In genomic region chr12:45801625-45802024, GRCh38 we compare ENCODE assay signal across 37 cellular contexts.
"Had no signal": no experiment of that assay in that cellular context is flagged by ENCODE, and none has a peak within 500 bp of the region (broad histone marks: within the 10 kb centered on the region; RNA-seq: fewer than 3 reads in every experiment).

No MANE protein-coding gene starts in this region.

- H3K9me3 Mint-ChIP-seq: activated naive CD4-positive, alpha-beta T cell treated with anti-CD3 and anti-CD28 coated beads for 36 hours; activated naive CD4-positive, alpha-beta T cell treated with anti-CD3 and anti-CD28 coated beads, Interleukin-2, amount 10 ng/mL, durations not matched to agents 7 days and 5 days; activated naive CD4-positive, alpha-beta T cell treated with anti-CD3 and anti-CD28 coated beads, Interleukin-2, amount 50 U/mL, for 72 hours; activated naive CD8-positive, alpha-beta T cell treated with anti-CD3 and anti-CD28 coated beads for 36 hours; activated naive CD8-positive, alpha-beta T cell treated with anti-CD3 and anti-CD28 coated beads, Interleukin-2, amount 50 U/mL, for 24 hours; activated T-cell treated with anti-CD3 and anti-CD28 coated beads, Interleukin-2, amount 50 U/mL, for 24 hours; activated T-cell treated with anti-CD3 and anti-CD28 coated beads, Interleukin-2, amount 50 U/mL, for 4 hours; activated T-cell treated with anti-CD3 and anti-CD28 coated beads, Interleukin-2, amount 50 U/mL, for 72 hours; activated T-helper 1 cell treated with anti-CD3 and anti-CD28 coated beads, Interleukin-12 subunit alpha, Interleukin-12 subunit beta, Interleukin-2, Interleukin-4 antibody, amounts not matched to agents 30 ng/mL and 10 ng/mL and 1 ng/mL, durations not matched to agents 14 hours and 24 hours and 36 hours; activated T-helper 2 cell treated with anti-CD3 and anti-CD28 coated beads, Interferon-gamma antibody, Interleukin-2, Interleukin-4, amounts not matched to agents 10 μg/mL and 5 μg/mL and 100 μg/mL, durations not matched to agents 14 hours and 24 hours and 36 hours; central memory CD8-positive, alpha-beta T cell had no signal

- H3K4me3 Mint-ChIP-seq: activated naive CD4-positive, alpha-beta T cell treated with anti-CD3 and anti-CD28 coated beads for 36 hours; activated naive CD4-positive, alpha-beta T cell treated with anti-CD3 and anti-CD28 coated beads, Interleukin-2, amount 10 ng/mL, durations not matched to agents 7 days and 5 days; activated naive CD8-positive, alpha-beta T cell; activated naive CD8-positive, alpha-beta T cell treated with anti-CD3 and anti-CD28 coated beads for 36 hours; activated naive CD8-positive, alpha-beta T cell treated with anti-CD3 and anti-CD28 coated beads, Interleukin-2, amount 10 ng/mL, durations not matched to agents 7 days and 5 days; activated naive CD8-positive, alpha-beta T cell treated with anti-CD3 and anti-CD28 coated beads, Interleukin-2, amount 50 U/mL, for 24 hours; activated T-cell treated with anti-CD3 and anti-CD28 coated beads, Interleukin-2, amount 50 U/mL, for 24 hours; activated T-cell treated with anti-CD3 and anti-CD28 coated beads, Interleukin-2, amount 50 U/mL, for 4 hours; activated T-cell treated with anti-CD3 and anti-CD28 coated beads, Interleukin-2, amount 50 U/mL, for 72 hours; activated T-helper 1 cell treated with anti-CD3 and anti-CD28 coated beads, Interleukin-12 subunit alpha, Interleukin-12 subunit beta, Interleukin-2, Interleukin-4 antibody, amounts not matched to agents 30 ng/mL and 10 ng/mL and 1 ng/mL, durations not matched to agents 14 hours and 24 hours and 36 hours; activated T-helper 17 cell treated with anti-CD3 and anti-CD28 coated beads, Interleukin-2, amount 50 U/mL, for 72 hours; brain; central memory CD8-positive, alpha-beta T cell had no signal

- DNase-seq: activated effector memory CD4-positive, alpha-beta T cell treated with anti-CD3 and anti-CD28 coated beads, Interleukin-2, amount 50 U/mL, for 16 hours; activated effector memory CD4-positive, alpha-beta T cell treated with Interleukin-2 at 50 U/mL for 16 hours; activated gamma-delta T cell; activated gamma-delta T cell treated with Interleukin-2 at 50 U/mL for 16 hours; activated naive CD4-positive, alpha-beta T cell treated with anti-CD3 and anti-CD28 coated beads for 36 hours; activated naive CD4-positive, alpha-beta T cell treated with anti-CD3 and anti-CD28 coated beads, Interleukin-2, amount 10 ng/mL, durations not matched to agents 7 days and 5 days; activated naive CD4-positive, alpha-beta T cell treated with anti-CD3 and anti-CD28 coated beads, Interleukin-2, amount 50 U/mL, for 16 hours; activated naive CD4-positive, alpha-beta T cell treated with Interleukin-2 at 50 U/mL for 16 hours; activated naive CD8-positive, alpha-beta T cell treated with anti-CD3 and anti-CD28 coated beads for 36 hours; activated naive CD8-positive, alpha-beta T cell treated with anti-CD3 and anti-CD28 coated beads, Interleukin-2, amount 10 ng/mL, durations not matched to agents 7 days and 5 days; activated naive CD8-positive, alpha-beta T cell treated with anti-CD3 and anti-CD28 coated beads, Interleukin-2, amount 50 U/mL, for 24 hours; activated T-cell treated with anti-CD3 and anti-CD28 coated beads for 4 hours; activated T-cell treated with anti-CD3 and anti-CD28 coated beads, Interleukin-2, amount 50 U/mL, for 1 hour; activated T-cell treated with anti-CD3 and anti-CD28 coated beads, Interleukin-2, amount 50 U/mL, for 24 hours; activated T-cell treated with anti-CD3 and anti-CD28 coated beads, Interleukin-2, amount 50 U/mL, for 4 hours; activated T-cell treated with anti-CD3 and anti-CD28 coated beads, Interleukin-2, amount 50 U/mL, for 48 hours; activated T-cell treated with anti-CD3 and anti-CD28 coated beads, Interleukin-2, amount 50 U/mL, for 72 hours; adrenal gland; amniotic stem cell; amygdala; anterior cingulate cortex; aorta; body of pancreas; brain microvascular endothelial cell; caudate nucleus; central memory CD4-positive, alpha-beta T cell; cerebellar nuclear complex had no signal

- H3K27me3 ChIP-seq: adrenal gland, ascending aorta, body of pancreas, brain microvascular endothelial cell, breast epithelium, cardiac muscle cell had no signal

- H3K27me3 Mint-ChIP-seq: activated naive CD4-positive, alpha-beta T cell treated with anti-CD3 and anti-CD28 coated beads, Interleukin-2, amount 10 ng/mL, durations not matched to agents 7 days and 5 days; activated naive CD8-positive, alpha-beta T cell; activated naive CD8-positive, alpha-beta T cell treated with anti-CD3 and anti-CD28 coated beads for 36 hours; activated naive CD8-positive, alpha-beta T cell treated with anti-CD3 and anti-CD28 coated beads, Interleukin-2, amount 10 ng/mL, durations not matched to agents 7 days and 5 days; activated naive CD8-positive, alpha-beta T cell treated with anti-CD3 and anti-CD28 coated beads, Interleukin-2, amount 50 U/mL, for 24 hours; activated T-cell treated with anti-CD3 and anti-CD28 coated beads, Interleukin-2, amount 50 U/mL, for 24 hours; activated T-helper 17 cell treated with anti-CD3 and anti-CD28 coated beads, Interleukin-2, amount 50 U/mL, for 72 hours; brain; central memory CD8-positive, alpha-beta T cell had no signal

- H3K9me3 ChIP-seq: adrenal gland, ascending aorta, body of pancreas, breast epithelium had no signal

- H3K27ac Mint-ChIP-seq: activated naive CD4-positive, alpha-beta T cell treated with anti-CD3 and anti-CD28 coated beads for 36 hours; activated naive CD4-positive, alpha-beta T cell treated with anti-CD3 and anti-CD28 coated beads, Interleukin-2, amount 10 ng/mL, durations not matched to agents 7 days and 5 days; activated naive CD4-positive, alpha-beta T cell treated with anti-CD3 and anti-CD28 coated beads, Interleukin-2, amount 50 U/mL, for 72 hours; activated naive CD8-positive, alpha-beta T cell; activated naive CD8-positive, alpha-beta T cell treated with anti-CD3 and anti-CD28 coated beads for 36 hours; activated naive CD8-positive, alpha-beta T cell treated with anti-CD3 and anti-CD28 coated beads, Interleukin-2, amount 10 ng/mL, durations not matched to agents 7 days and 5 days; activated naive CD8-positive, alpha-beta T cell treated with anti-CD3 and anti-CD28 coated beads, Interleukin-2, amount 50 U/mL, for 24 hours; activated T-cell treated with anti-CD3 and anti-CD28 coated beads, Interleukin-2, amount 50 U/mL, for 24 hours; activated T-cell treated with anti-CD3 and anti-CD28 coated beads, Interleukin-2, amount 50 U/mL, for 72 hours; activated T-helper 1 cell treated with anti-CD3 and anti-CD28 coated beads, Interleukin-12 subunit alpha, Interleukin-12 subunit beta, Interleukin-2, Interleukin-4 antibody, amounts not matched to agents 30 ng/mL and 10 ng/mL and 1 ng/mL, durations not matched to agents 14 hours and 24 hours and 36 hours; activated T-helper 17 cell treated with anti-CD3 and anti-CD28 coated beads, Interleukin-2, amount 50 U/mL, for 72 hours; activated T-helper 2 cell treated with anti-CD3 and anti-CD28 coated beads, Interferon-gamma antibody, Interleukin-2, Interleukin-4, amounts not matched to agents 10 μg/mL and 5 μg/mL and 100 μg/mL, durations not matched to agents 14 hours and 24 hours and 36 hours; brain had no signal

- H3K4me1 Mint-ChIP-seq: activated naive CD4-positive, alpha-beta T cell treated with anti-CD3 and anti-CD28 coated beads, Interleukin-2, amount 10 ng/mL, durations not matched to agents 7 days and 5 days had no signal

- H3K4me3 ChIP-seq: adrenal gland, ascending aorta, body of pancreas, breast epithelium, cardiac muscle cell had no signal

- H3K4me1 ChIP-seq: adrenal gland, ascending aorta, body of pancreas, breast epithelium had no signal

- H3K36me3 ChIP-seq: adrenal gland, ascending aorta, brain microvascular endothelial cell, breast epithelium, cardiac muscle cell had no signal

- ATAC-seq: activated naive CD4-positive, alpha-beta T cell treated with anti-CD3 and anti-CD28 coated beads, Interleukin-2, amount 50 U/mL, for 72 hours; activated naive CD8-positive, alpha-beta T cell treated with anti-CD3 and anti-CD28 coated beads, Interleukin-2, amount 50 U/mL, for 24 hours; activated T-cell treated with anti-CD3 and anti-CD28 coated beads, Interleukin-2, amount 50 U/mL, for 4 hours; activated T-cell treated with anti-CD3 and anti-CD28 coated beads, Interleukin-2, amount 50 U/mL, for 72 hours; activated T-helper 17 cell treated with anti-CD3 and anti-CD28 coated beads, Interleukin-2, amount 50 U/mL, for 72 hours; body of pancreas had no signal

- H3K27ac ChIP-seq: adrenal gland, ascending aorta, body of pancreas, brain microvascular endothelial cell, breast epithelium, cardiac muscle cell had no signal
